In genomic region chr12:11228268-11228879, GRCh38 we compare ENCODE assay signal across 9 cellular contexts. TPM values are rescaled to one million over a fixed set of nuclear protein-coding genes. Genes with fewer than 3 reads are reported as not detected.
A peak's percentile ranks its signal among the peaks of the same experiment; 100 is the strongest.
DNase-seq lines count a peak whose midpoint lies in the region; ATAC-seq, FAIRE-seq and TF ChIP-seq lines count a peak whose summit lies in the region.
"Had no signal": no experiment of that assay in that cellular context is flagged by ENCODE, and none has a peak within 500 bp of the region (broad histone marks: within the 10 kb centered on the region; RNA-seq: fewer than 3 reads in every experiment).

No MANE protein-coding gene starts in this region.

- WGBS in pancreas, 2 donors: 37 to 47% methylated on average over 5 of the region's 5 CpGs
- WGBS in suprapubic skin: 46% methylated on average over 4 of the region's 5 CpGs

- H3K79me2 ChIP-seq in Loucy (ENCODE audit: insufficient read depth, low read length): no peaks in the 10 kb centered on the region

- H3K9ac ChIP-seq in Loucy (ENCODE audit: low read depth, low read length, poor library complexity, severe bottlenecking): no peak overlapping the region

- no peaks in the 10 kb centered on the region for H3K9me2 ChIP-seq in Loucy (replicated peaks; ENCODE audit: low read depth, low read length)

- H3K4me2 ChIP-seq in Loucy (ENCODE audit: low read depth, low read length, poor library complexity, severe bottlenecking): no peak overlapping the region

- H3K4me3 ChIP-seq in Loucy (ENCODE audit: low read length, poor library complexity, severe bottlenecking) (no peak overlapping the region), pancreas (no peak overlapping the region), suprapubic skin (no peak overlapping the region)

- DNase-seq in D721Med (ENCODE audit: insufficient read length, low spot score) (no peak), T-helper 9 cell (peak; percentile 6), pancreas (peak in 2 of 6 donors; percentile 24 to 37), suprapubic skin (ENCODE audit: low spot score in 2 of 2) (no peak)
- DNase-seq: activated B cell treated with CpG ODN at 0.5 μM for 24 hours had no signal

- H3K9me3 ChIP-seq in Loucy (ENCODE audit: insufficient read depth, low read depth, low read length): no peaks in the 10 kb centered on the region
- no peaks in the 10 kb centered on the region for H3K9me3 ChIP-seq in pancreas
- H3K9me3 ChIP-seq in suprapubic skin: peaks cover 9% of the 10 kb centered on the region

- no peak for FAIRE-seq in D721Med (lab: Jason Lieb, UNC)
- FAIRE-seq in pancreas (lab: Jason Lieb, UNC): no peak

- H3K27ac ChIP-seq in pancreas (no peak overlapping the region), suprapubic skin (no peak overlapping the region)

- intact Hi-C loops in pancreas (cut with DNase I): no loop called here

- no peaks in the 10 kb centered on the region for H3K4me1 ChIP-seq in Loucy (ENCODE audit: insufficient read depth, low read length, poor library complexity, severe bottlenecking)
- no peaks in the 10 kb centered on the region for H3K4me1 ChIP-seq in pancreas
- no peaks in the 10 kb centered on the region for H3K4me1 ChIP-seq in suprapubic skin

- no peaks in the 10 kb centered on the region for H4K20me1 ChIP-seq in Loucy (ENCODE audit: insufficient read depth, low read length, poor library complexity, severe bottlenecking)

- TF ChIP-seq EP300 in suprapubic skin (IDR thresholded peaks at IDR 0.05): no peak

- no peaks in the 10 kb centered on the region for H3F3A ChIP-seq in Loucy (ENCODE audit: low read depth)

- peak; percentile 52 for TF ChIP-seq CTCF in D721Med (IDR thresholded peaks at IDR 0.05; ENCODE audit: insufficient read depth, missing control alignments)
- peak; percentile 69 for TF ChIP-seq CTCF in Loucy (conservative IDR thresholded peaks at IDR 0.05; ENCODE audit: low read length)
- peak; percentile 12 to 27 (median 27) for TF ChIP-seq CTCF in pancreas (IDR thresholded peaks at IDR 0.05)
- TF ChIP-seq CTCF in suprapubic skin (IDR thresholded peaks at IDR 0.05): peak in 1 of 2 donors; percentile 28

- ATAC-seq in GM19395 (IDR thresholded peaks at IDR 0.05; ENCODE audit: unreplicated experiment) (peak; percentile 76), esophagus mucosa (peak; percentile 74), pancreas (peak in 3 of 4 donors; percentile 71 to 89 (median 80)), GM18909 (IDR thresholded peaks at IDR 0.05; ENCODE audit: poor library complexity, unreplicated experiment) (no peak)

- 0 out of 2 replicates have a peak overlapping the region, but pooled peaks have one; percentile 60 for H2AFZ ChIP-seq in Loucy (ENCODE audit: low read length)

- TF ChIP-seq POLR2A in suprapubic skin (IDR thresholded peaks at IDR 0.05): no peak

- no peaks in the 10 kb centered on the region for H3K27me3 ChIP-seq in Loucy (ENCODE audit: insufficient read depth, low read length, poor library complexity, severe bottlenecking)
- H3K27me3 ChIP-seq in pancreas: no peaks in the 10 kb centered on the region
- H3K27me3 ChIP-seq in suprapubic skin: no peaks in the 10 kb centered on the region

- no peaks in the 10 kb centered on the region for H3K36me3 ChIP-seq in Loucy (ENCODE audit: insufficient read depth, low read length)
- no peaks in the 10 kb centered on the region for H3K36me3 ChIP-seq in pancreas
- no peaks in the 10 kb centered on the region for H3K36me3 ChIP-seq in suprapubic skin

RNA-seq across cellular contexts. Expression of gene PRB3, which starts 41.1 kb away (rescaled TPM):
- total RNA-seq in esophagus mucosa (not detected), pancreas (not detected), suprapubic skin (under 1 TPM in 1 of 4 donors, not detected in 3; 0.81 TPM)
- polyA plus RNA-seq in pancreas: not detected
- total RNA-seq: activated B cell treated with CpG ODN at 0.5 μM for 24 hours had no signal

RNA-seq across cellular contexts. Expression of gene TAS2R42, which starts 41.6 kb away (rescaled TPM):
- total RNA-seq in esophagus mucosa: not detected
- not detected for total RNA-seq in pancreas
- polyA plus RNA-seq in pancreas: not detected
- total RNA-seq in suprapubic skin: not detected
- total RNA-seq: activated B cell treated with CpG ODN at 0.5 μM for 24 hours had no signal

RNA-seq across cellular contexts. Expression of gene SMIM10L1, which starts 57.4 kb away (rescaled TPM):
- total RNA-seq in esophagus mucosa: 4.0 TPM
- total RNA-seq in pancreas: 1 to 10 TPM; 1.9 to 5.5 (median 3.3) TPM
- polyA plus RNA-seq in pancreas: 1 to 10 TPM; 4.2 to 6.4 TPM
- 1 to 10 TPM; 2.8 to 7.0 (median 4.1) TPM for total RNA-seq in suprapubic skin
